ENCODE assay signal across 29 cellular contexts in the genomic region with DNA sequence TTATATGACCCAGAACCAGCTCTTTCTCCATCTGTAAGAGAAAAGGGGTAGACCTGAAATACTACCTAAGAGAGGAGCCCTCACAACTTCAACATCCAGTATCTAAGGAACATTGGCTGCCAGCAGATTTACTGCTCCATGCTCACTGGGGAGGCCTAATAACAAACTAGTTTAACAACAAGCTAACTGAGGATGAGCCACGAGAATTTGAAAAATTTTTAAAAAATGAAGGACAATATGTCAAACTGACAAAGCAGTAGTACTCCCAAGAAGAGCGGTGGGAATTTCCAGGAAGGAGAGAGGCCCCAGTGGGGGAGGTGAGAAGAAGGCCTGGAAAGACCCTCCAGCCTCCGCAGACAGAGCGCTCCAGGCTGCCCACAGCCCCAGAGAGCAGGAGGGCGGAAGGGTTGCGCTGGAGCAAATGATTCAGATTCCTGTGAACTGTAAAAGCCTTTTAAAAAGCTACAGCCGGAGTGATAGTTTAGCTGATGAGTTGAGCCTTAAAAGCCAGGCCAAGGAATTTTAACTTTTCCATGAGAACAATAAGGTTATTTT.
DNase-seq lines count a peak whose midpoint lies in the region; ATAC-seq and TF ChIP-seq lines count a peak whose summit lies in the region.
"Had no signal": no experiment of that assay in that cellular context is flagged by ENCODE, and none has a peak within 500 bp of the region (broad histone marks: within the 10 kb centered on the region; RNA-seq: fewer than 3 reads in every experiment).

No MANE protein-coding gene starts in this region.

- no peaks in the 10 kb centered on the region for H3K9me3 ChIP-seq in Caco-2
- no peaks in the 10 kb centered on the region for H3K9me3 ChIP-seq in trophoblast cell (ENCODE audit: insufficient read depth, low read depth, low read length)
- H3K9me3 ChIP-seq in CD8-positive, alpha-beta T cell (ENCODE audit: low read length): no peaks in the 10 kb centered on the region
- H3K9me3 ChIP-seq: mucosa of descending colon, upper lobe of right lung had no signal

- no peak overlapping the region for H2AFZ ChIP-seq in trophoblast cell (ENCODE audit: insufficient read depth, low read length, poor library complexity)

- H3K27ac Mint-ChIP-seq in Caco-2 (ENCODE audit: unreplicated experiment) (peak overlapping the region; percentile 44), brain (peak overlapping the region in 3 of 5 experiments; percentile 3 to 37 (median 28))
- no peak overlapping the region for H3K27ac Mint-ChIP-seq in CD8-positive, alpha-beta T cell
- H3K27ac Mint-ChIP-seq: activated CD8-positive, alpha-beta T cell treated with anti-CD3 and anti-CD28 coated beads, Interleukin-2, amount 10 ng/mL, durations not matched to agents 7 days and 5 days; activated naive CD4-positive, alpha-beta T cell treated with anti-CD3 and anti-CD28 coated beads, Interleukin-2, amount 10 ng/mL, durations not matched to agents 7 days and 5 days; natural killer cell treated with Interleukin-12 subunit alpha and Interleukin-12 subunit beta and Interleukin-15 and Interleukin-18, amount 100 ng/mL, for 72 hours had no signal

- no peak overlapping the region for H3K23ac ChIP-seq in trophoblast cell (ENCODE audit: low read length)

- H3K4me1 Mint-ChIP-seq in Caco-2 (ENCODE audit: low read depth, unreplicated experiment) (peaks cover 60% of the 10 kb centered on the region), brain (peaks cover 93% of the 10 kb centered on the region)
- no peaks in the 10 kb centered on the region for H3K4me1 Mint-ChIP-seq in CD8-positive, alpha-beta T cell (ENCODE audit: low read depth)
- H3K4me1 Mint-ChIP-seq: activated naive CD4-positive, alpha-beta T cell treated with anti-CD3 and anti-CD28 coated beads, Interleukin-2, amount 10 ng/mL, durations not matched to agents 7 days and 5 days had no signal

- TF ChIP-seq CTCF in Caco-2 (IDR thresholded peaks at IDR 0.05; ENCODE audit: insufficient read depth in 1 of 2, low read depth in 1 of 2, low read length in 1 of 2, severe bottlenecking in 1 of 2, unreplicated experiment in 1 of 2) (no peak), brain (conservative IDR thresholded peaks at IDR 0.05) (no peak)
- no peak for TF ChIP-seq CTCF in CD8-positive, alpha-beta T cell (IDR thresholded peaks at IDR 0.05)

- H3K79me1 ChIP-seq in trophoblast cell (ENCODE audit: low read length): peaks cover 8% of the 10 kb centered on the region

- no peaks in the 10 kb centered on the region for H3K27me3 ChIP-seq in Caco-2 (replicated peaks; ENCODE audit: control insufficient read depth, insufficient read depth, low read length)
- no peaks in the 10 kb centered on the region for H3K27me3 ChIP-seq in trophoblast cell (ENCODE audit: insufficient read depth, low read length)
- no peaks in the 10 kb centered on the region for H3K27me3 ChIP-seq in CD8-positive, alpha-beta T cell (ENCODE audit: insufficient read depth, low read length)
- H3K27me3 ChIP-seq: upper lobe of right lung had no signal

- H3K27me3 Mint-ChIP-seq in Caco-2 (ENCODE audit: insufficient read depth, unreplicated experiment) (no peaks in the 10 kb centered on the region), brain (no peaks in the 10 kb centered on the region)
- no peaks in the 10 kb centered on the region for H3K27me3 Mint-ChIP-seq in CD8-positive, alpha-beta T cell (ENCODE audit: low read depth)

- H3K36me3 ChIP-seq in Caco-2 (ENCODE audit: control insufficient read depth, insufficient read depth, low read length) (no peaks in the 10 kb centered on the region), trophoblast cell (ENCODE audit: control insufficient read depth in 1 of 2, insufficient read depth in 2 of 2, low read length in 2 of 2) (peaks cover 2 to 4% of the 10 kb centered on the region in 2 experiments)
- H3K36me3 ChIP-seq in CD8-positive, alpha-beta T cell (ENCODE audit: insufficient read depth, low read length): no peaks in the 10 kb centered on the region
- H3K36me3 ChIP-seq: upper lobe of right lung had no signal

- POLR2A ChIA-PET in Caco-2 (lab: Charles Lee): no interaction called here
- POLR2A ChIA-PET in CD8-positive, alpha-beta T cell (lab: Charles Lee): interaction anchor here (0.6 kb wide), 1 partner anchor 715 kb away, joined by 3 read pairs; no protein-coding TSS in a partner anchor

- H3K36me3 Mint-ChIP-seq in Caco-2 (ENCODE audit: insufficient read depth, unreplicated experiment): peaks cover 3% of the 10 kb centered on the region
- no peaks in the 10 kb centered on the region for H3K36me3 Mint-ChIP-seq in brain
- no peaks in the 10 kb centered on the region for H3K36me3 Mint-ChIP-seq in CD8-positive, alpha-beta T cell
- H3K36me3 Mint-ChIP-seq: activated naive CD4-positive, alpha-beta T cell treated with anti-CD3 and anti-CD28 coated beads, Interleukin-2, amount 10 ng/mL, durations not matched to agents 7 days and 5 days; natural killer cell treated with Interleukin-12 subunit alpha and Interleukin-12 subunit beta and Interleukin-15 and Interleukin-18, amount 100 ng/mL, for 72 hours had no signal

- H2BK5ac ChIP-seq in trophoblast cell (ENCODE audit: low read depth, low read length, poor library complexity): no peak overlapping the region

- DNase-seq in Caco-2 (no peak), left kidney (ENCODE audit: low read depth, low spot score) (peak; percentile 69), trophoblast cell (peak; percentile 33 to 69), RKO (ENCODE audit: low spot score) (no peak)
- no peak for DNase-seq in stimulated activated naive CD8-positive, alpha-beta T cell treated with anti-CD3 and anti-CD28 coated beads, Interleukin-15, Interleukin-2, amounts not matched to agents 100 U/mL and 50 U/mL, for 24 hours
- DNase-seq in CD8-positive, alpha-beta T cell: no peak
- DNase-seq: 8988T; activated CD4-positive, alpha-beta T cell treated with anti-CD3 and anti-CD28 coated beads for 1 hour; activated CD8-positive, alpha-beta T cell treated with anti-CD3 and anti-CD28 coated beads, Interleukin-2, amount 10 ng/mL, durations not matched to agents 7 days and 5 days; activated naive CD4-positive, alpha-beta T cell treated with anti-CD3 and anti-CD28 coated beads, Interleukin-2, amount 10 ng/mL, durations not matched to agents 7 days and 5 days; DMS79 treated with DMSO at 0.1 percent for 48 hours; effector CD4-positive, alpha-beta T cell; GF-D8; GOT3; mucosa of descending colon; NCI-H1048; NCI-H1694 treated with DMSO at 0.1 percent for 48 hours; NCI-H446; NCI-H748 treated with DMSO at 0.1 percent for 48 hours; SHP77 treated with DMSO at 0.1 percent for 48 hours; stimulated activated CD4-positive, alpha-beta T cell treated with anti-CD3 and anti-CD28 coated beads, Interleukin-4, amount 100 ng/mL, for 4 hours; substantia nigra; upper lobe of right lung had no signal

- peaks cover 4% of the 10 kb centered on the region for H3K79me2 ChIP-seq in trophoblast cell (ENCODE audit: control insufficient read depth, insufficient read depth, low read length, poor library complexity)

- no peak overlapping the region for H2BK12ac ChIP-seq in trophoblast cell (ENCODE audit: low read length)

- no peak overlapping the region for H3K4me3 ChIP-seq in Caco-2 (ENCODE audit: low read depth, low read length)
- H3K4me3 ChIP-seq in trophoblast cell (ENCODE audit: low read depth, low read length): no peak overlapping the region
- H3K4me3 ChIP-seq in CD8-positive, alpha-beta T cell (ENCODE audit: low read depth, low read length): no peak overlapping the region
- H3K4me3 ChIP-seq: mucosa of descending colon, upper lobe of right lung had no signal

- CTCF ChIA-PET in Caco-2 (lab: Charles Lee): no interaction called here
- CTCF ChIA-PET in CD8-positive, alpha-beta T cell (lab: Charles Lee): no interaction called here

- no peaks in the 10 kb centered on the region for H3K9me3 Mint-ChIP-seq in Caco-2 (ENCODE audit: unreplicated experiment)
- H3K9me3 Mint-ChIP-seq in brain: no peaks in the 10 kb centered on the region
- no peaks in the 10 kb centered on the region for H3K9me3 Mint-ChIP-seq in CD8-positive, alpha-beta T cell
- H3K9me3 Mint-ChIP-seq: activated naive CD4-positive, alpha-beta T cell treated with anti-CD3 and anti-CD28 coated beads, Interleukin-2, amount 10 ng/mL, durations not matched to agents 7 days and 5 days; natural killer cell treated with Interleukin-12 subunit alpha and Interleukin-12 subunit beta and Interleukin-15 and Interleukin-18, amount 100 ng/mL, for 72 hours had no signal

- peak overlapping the region; percentile 21 for H3K4me2 ChIP-seq in trophoblast cell (ENCODE audit: low read length)

- no peak overlapping the region for H3K9ac ChIP-seq in trophoblast cell (ENCODE audit: low read length)

- H3K4me1 ChIP-seq in Caco-2: peaks cover 45% of the 10 kb centered on the region
- H3K4me1 ChIP-seq in trophoblast cell (ENCODE audit: control insufficient read depth in 1 of 2, insufficient read depth in 2 of 2, low read length in 2 of 2): peaks cover 15 to 37% of the 10 kb centered on the region in 2 experiments
- H3K4me1 ChIP-seq in CD8-positive, alpha-beta T cell (ENCODE audit: insufficient read depth, low read length): no peaks in the 10 kb centered on the region

- H4K8ac ChIP-seq in trophoblast cell (ENCODE audit: low read depth, low read length): no peak overlapping the region

- no peak overlapping the region for H4K12ac ChIP-seq in trophoblast cell (ENCODE audit: low read depth, low read length)

- no TSS peak for BruUV-seq in Caco-2 (replicated peaks; lab: Mats Ljungman, UMichigan)

- H3K18ac ChIP-seq in trophoblast cell (ENCODE audit: low read length): no peak overlapping the region

- H4K91ac ChIP-seq in trophoblast cell (ENCODE audit: low read depth, low read length): peak overlapping the region; percentile 71

- peak overlapping the region; percentile 61 for H2BK120ac ChIP-seq in trophoblast cell (ENCODE audit: insufficient read depth, low read length, poor library complexity)

- H3K14ac ChIP-seq in trophoblast cell (ENCODE audit: low read length): no peak overlapping the region

- peak overlapping the region; percentile 88 for H3K27ac ChIP-seq in trophoblast cell (ENCODE audit: low read depth, low read length)
- H3K27ac ChIP-seq in CD8-positive, alpha-beta T cell (ENCODE audit: low read depth, low read length): no peak overlapping the region
- H3K27ac ChIP-seq: C4-2B, upper lobe of right lung had no signal

- WGBS in trophoblast cell (ENCODE audit: extremely low coverage, insufficient coverage, insufficient read length): no CpG with 5 or more reads among the region's 7 CpGs

- no peak overlapping the region for H3K4ac ChIP-seq in trophoblast cell (ENCODE audit: low read depth, low read length)

- intact Hi-C loops in Caco-2 (cut with micrococcal nuclease; ENCODE audit: unreplicated experiment): loop anchor here (10.0 kb wide), 1 partner anchor 167 kb away; no protein-coding TSS in a partner anchor
- intact Hi-C loops in CD8-positive, alpha-beta T cell (cut with DNase I, micrococcal nuclease): no loop called here

- no peak overlapping the region for H2AK5ac ChIP-seq in trophoblast cell (ENCODE audit: low read length)

- no peak for ATAC-seq in stimulated activated naive CD8-positive, alpha-beta T cell treated with anti-CD3 and anti-CD28 coated beads, Interleukin-15, Interleukin-2, amounts not matched to agents 100 U/mL and 50 U/mL, for 24 hours
- ATAC-seq in CD8-positive, alpha-beta T cell: no peak
- ATAC-seq in GM18502 (IDR thresholded peaks at IDR 0.05; ENCODE audit: poor library complexity, unreplicated experiment): no peak
- ATAC-seq: activated CD8-positive, alpha-beta T cell treated with anti-CD3 and anti-CD28 coated beads, Interleukin-2, amount 10 ng/mL, durations not matched to agents 7 days and 5 days; mucosa of descending colon; natural killer cell treated with Interleukin-12 subunit alpha and Interleukin-12 subunit beta and Interleukin-15 and Interleukin-18, amount 100 ng/mL, for 72 hours; Panc1; sciatic nerve; upper lobe of right lung had no signal

- H3K4me3 Mint-ChIP-seq in Caco-2 (ENCODE audit: unreplicated experiment) (no peak overlapping the region), brain (peak overlapping the region in 1 of 5 experiments; percentile 13)
- no peak overlapping the region for H3K4me3 Mint-ChIP-seq in CD8-positive, alpha-beta T cell
- H3K4me3 Mint-ChIP-seq: activated CD8-positive, alpha-beta T cell treated with anti-CD3 and anti-CD28 coated beads, Interleukin-2, amount 10 ng/mL, durations not matched to agents 7 days and 5 days; activated naive CD4-positive, alpha-beta T cell treated with anti-CD3 and anti-CD28 coated beads, Interleukin-2, amount 10 ng/mL, durations not matched to agents 7 days and 5 days; natural killer cell treated with Interleukin-12 subunit alpha and Interleukin-12 subunit beta and Interleukin-15 and Interleukin-18, amount 100 ng/mL, for 72 hours had no signal

Comparison
In these comparisons a context has a peak if more than half of its experiments do, and no peak if none do; other contexts are left out.
1. DNase-seq: peak in left kidney (single experiment) and trophoblast cell (2 of 2); none in Caco-2 (0 of 2), stimulated activated naive CD8-positive, alpha-beta T cell treated with anti-CD3 and anti-CD28 coated beads, Interleukin-15, Interleukin-2, amounts not matched to agents 100 U/mL and 50 U/mL, for 24 hours (single experiment), CD8-positive, alpha-beta T cell (0 of 7) and RKO (single experiment).